ENCODE assay signal across 8 cellular contexts in the genomic region with DNA sequence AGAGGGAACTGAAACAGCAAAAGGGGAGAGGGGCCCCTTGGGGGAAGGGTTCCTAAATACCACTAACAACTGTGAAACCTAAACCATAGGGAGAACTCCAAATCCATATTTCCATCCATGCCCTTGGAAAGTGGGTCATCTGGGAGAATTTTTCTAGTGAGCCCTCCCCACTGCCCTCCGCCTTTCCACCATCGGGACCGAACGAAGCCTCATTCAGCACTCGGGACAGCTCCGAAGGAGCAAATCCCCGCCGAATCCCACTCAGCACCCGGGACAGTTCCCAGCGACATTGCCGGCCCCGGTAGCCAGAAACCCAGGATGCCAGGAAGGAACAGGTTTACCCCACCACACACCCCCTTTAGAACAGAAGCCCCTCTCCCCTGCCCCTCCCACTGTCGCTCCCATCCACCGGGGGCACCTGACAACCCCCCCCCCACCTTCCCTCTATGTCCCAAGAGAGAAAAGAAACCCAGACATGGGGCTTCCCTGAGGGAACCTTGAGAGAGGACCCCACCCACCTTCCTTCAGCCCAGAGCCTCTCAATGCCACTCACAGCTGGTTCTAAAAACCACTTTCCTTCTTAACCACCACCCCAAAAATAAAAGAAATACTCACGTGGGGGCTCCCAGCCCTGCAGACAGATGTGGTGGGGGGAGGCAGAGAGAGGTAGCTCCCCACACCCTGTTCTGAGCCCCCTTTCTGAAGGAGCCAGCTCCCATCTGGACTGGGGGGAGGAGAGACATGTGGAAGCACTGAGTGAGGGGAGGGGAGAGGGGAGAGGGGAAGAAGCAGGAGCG. TPM values are rescaled to one million over a fixed set of nuclear protein-coding genes. Genes with fewer than 3 reads are reported as not detected.
DNase-seq lines count a peak whose midpoint lies in the region; ATAC-seq and TF ChIP-seq lines count a peak whose summit lies in the region.

No MANE protein-coding gene starts in this region.

- intact Hi-C loops in posterior cingulate gyrus (cut with DNase I) = loop anchor here (5.0 to 10.0 kb wide), 2 partner anchors 53 to 60 kb away; partner anchors contain the start of gene TMEM35B

- no peak for ATAC-seq in GM19023 (IDR thresholded peaks at IDR 0.05; ENCODE audit: unreplicated experiment)

- TF ChIP-seq CTCF in fibroblast of the aortic adventitia (IDR thresholded peaks at IDR 0.05; ENCODE audit: insufficient read depth, low read length) = no peak

- H3K4me3 ChIP-seq in MG63 (no peak overlapping the region), fibroblast of the aortic adventitia (ENCODE audit: low read depth, low read length) (no peak overlapping the region)

- H3K27me3 ChIP-seq in MG63 = peaks cover 36% of the 10 kb centered on the region

- DNase-seq in CMK (ENCODE audit: low read depth) = peak; percentile 22
- peak; percentile 59 for DNase-seq in MG63
- peak; percentile 83 for DNase-seq in activated CD8-positive, alpha-beta memory T cell treated with anti-CD3 and anti-CD28 coated beads, Interleukin-2, amount 50 U/mL, for 48 hours
- DNase-seq in fibroblast of the aortic adventitia (ENCODE audit: low read depth) = peak; percentile 66
- DNase-seq in posterior cingulate gyrus = peak in 6 of 10 donors; percentile 40 to 88 (median 52)
- no peak for DNase-seq in NCI-H146 treated with DMSO at 0.1 percent for 48 hours (lab: John Stamatoyannopoulos, UW; ENCODE audit: unreplicated experiment)
- no peak for DNase-seq in NCI-H774 (lab: John Stamatoyannopoulos, UW)

- no peaks in the 10 kb centered on the region for H3K36me3 ChIP-seq in MG63

- no peaks in the 10 kb centered on the region for H3K9me3 ChIP-seq in MG63

RNA-seq across cellular contexts. Expression of gene DLGAP3, which starts 4.5 kb away (rescaled TPM):
- not detected in 2 replicates for total RNA-seq in MG63 (2014; rRNA removed; shearing (Covaris generic); ENCODE audit: low replicate concordance)
- not detected in 2 replicates for total RNA-seq in fibroblast of the aortic adventitia (ENCODE audit: low replicate concordance)

Comparison
In these comparisons a context has a peak if more than half of its experiments do, and no peak if none do; other contexts are left out.
1. DNase-seq: peak in CMK (single experiment), MG63 (single experiment), activated CD8-positive, alpha-beta memory T cell treated with anti-CD3 and anti-CD28 coated beads, Interleukin-2, amount 50 U/mL, for 48 hours (single experiment), fibroblast of the aortic adventitia (single experiment) and posterior cingulate gyrus (6 of 10); none in NCI-H146 treated with DMSO at 0.1 percent for 48 hours (single experiment) and NCI-H774 (single experiment).